ENCODE assay signal across 15 cellular contexts in genomic region chr17:61330174-61331150, GRCh38.
DNase-seq lines count a peak whose midpoint lies in the region; ATAC-seq and TF ChIP-seq lines count a peak whose summit lies in the region.
"Had no signal": no experiment of that assay in that cellular context is flagged by ENCODE, and none has a peak within 500 bp of the region (broad histone marks: within the 10 kb centered on the region; RNA-seq: fewer than 3 reads in every experiment).

No MANE protein-coding gene starts in this region.

- WGBS in upper lobe of left lung, 2 donors = 87 to 90% methylated on average over 8 to 11 of the region's 11 CpGs

- H3K36me3 ChIP-seq in upper lobe of left lung = no peaks in the 10 kb centered on the region
- H3K36me3 ChIP-seq: BLaER1 treated with 17β-estradiol and CSF1 and Interleukin-3, amounts not matched to agents 10 nM and 100 nM; Peyer's patch had no signal

- no peak for DNase-seq in activated naive CD4-positive, alpha-beta T cell treated with anti-CD3 and anti-CD28 coated beads, Interleukin-2, amount 10 ng/mL, durations not matched to agents 7 days and 5 days
- no peak for DNase-seq in activated naive CD4-positive, alpha-beta T cell treated with anti-CD3 and anti-CD28 coated beads, Interleukin-2, amount 50 U/mL, for 72 hours (ENCODE audit: low spot score in 2 of 2)
- DNase-seq in coronary artery (ENCODE audit: low spot score) (no peak), upper lobe of left lung (no peak), SKM-1 (lab: John Stamatoyannopoulos, UW; ENCODE audit: unreplicated experiment) (no peak)
- DNase-seq in activated CD8-positive, alpha-beta memory T cell treated with anti-CD3 and anti-CD28 coated beads for 24 hours = no peak
- DNase-seq: NCI-H2107, NCI-H226, NCI-H748 treated with DMSO at 0.1 percent for 48 hours, Peyer's patch, SHP77 treated with DMSO at 0.1 percent for 48 hours had no signal

- no peaks in the 10 kb centered on the region for H3K36me3 Mint-ChIP-seq in activated naive CD4-positive, alpha-beta T cell treated with anti-CD3 and anti-CD28 coated beads, Interleukin-2, amount 10 ng/mL, durations not matched to agents 7 days and 5 days
- H3K36me3 Mint-ChIP-seq in activated naive CD4-positive, alpha-beta T cell treated with anti-CD3 and anti-CD28 coated beads, Interleukin-2, amount 50 U/mL, for 72 hours = no peaks in the 10 kb centered on the region
- H3K36me3 Mint-ChIP-seq in nephron (ENCODE audit: low read depth) = no peaks in the 10 kb centered on the region

- CTCF ChIA-PET in activated naive CD4-positive, alpha-beta T cell treated with anti-CD3 and anti-CD28 coated beads, Interleukin-2, amount 10 ng/mL, durations not matched to agents 7 days and 5 days (lab: Charles Lee) = no interaction called here

- no peak overlapping the region for H3K4me3 ChIP-seq in coronary artery
- H3K4me3 ChIP-seq in upper lobe of left lung = no peak overlapping the region
- H3K4me3 ChIP-seq: BLaER1 treated with 17β-estradiol and CSF1 and Interleukin-3, amounts not matched to agents 10 nM and 100 nM; Peyer's patch had no signal

- no peaks in the 10 kb centered on the region for H3K9me3 ChIP-seq in upper lobe of left lung
- H3K9me3 ChIP-seq: BLaER1 treated with 17β-estradiol and CSF1 and Interleukin-3, amounts not matched to agents 10 nM and 100 nM; Peyer's patch had no signal

- ATAC-seq in activated naive CD4-positive, alpha-beta T cell treated with anti-CD3 and anti-CD28 coated beads, Interleukin-2, amount 50 U/mL, for 72 hours = no peak
- no peak for ATAC-seq in upper lobe of left lung (ENCODE audit: low FRiP score in 2 of 2)
- no peak for ATAC-seq in HG02973 (IDR thresholded peaks at IDR 0.05; ENCODE audit: unreplicated experiment)
- ATAC-seq: HCT116 had no signal

- H3K4me1 Mint-ChIP-seq in activated naive CD4-positive, alpha-beta T cell treated with anti-CD3 and anti-CD28 coated beads, Interleukin-2, amount 10 ng/mL, durations not matched to agents 7 days and 5 days = no peaks in the 10 kb centered on the region
- peaks cover 43% of the 10 kb centered on the region for H3K4me1 Mint-ChIP-seq in nephron

- peak overlapping the region; percentile 47 to 68 for H3K27ac ChIP-seq in coronary artery
- peak overlapping the region; percentile 66 to 77 (median 72) for H3K27ac ChIP-seq in upper lobe of left lung
- H3K27ac ChIP-seq: BLaER1 treated with 17β-estradiol and CSF1 and Interleukin-3, amounts not matched to agents 10 nM and 100 nM; Peyer's patch had no signal

- no peak for TF ChIP-seq POLR2A in upper lobe of left lung (IDR thresholded peaks at IDR 0.05)

- no peaks in the 10 kb centered on the region for H3K9me3 Mint-ChIP-seq in activated naive CD4-positive, alpha-beta T cell treated with anti-CD3 and anti-CD28 coated beads, Interleukin-2, amount 10 ng/mL, durations not matched to agents 7 days and 5 days
- H3K9me3 Mint-ChIP-seq in activated naive CD4-positive, alpha-beta T cell treated with anti-CD3 and anti-CD28 coated beads, Interleukin-2, amount 50 U/mL, for 72 hours = no peaks in the 10 kb centered on the region
- no peaks in the 10 kb centered on the region for H3K9me3 Mint-ChIP-seq in nephron

- no peak for TF ChIP-seq EP300 in upper lobe of left lung (IDR thresholded peaks at IDR 0.05)

- peak overlapping the region; percentile 4 for H3K27ac Mint-ChIP-seq in activated naive CD4-positive, alpha-beta T cell treated with anti-CD3 and anti-CD28 coated beads, Interleukin-2, amount 10 ng/mL, durations not matched to agents 7 days and 5 days
- no peak overlapping the region for H3K27ac Mint-ChIP-seq in activated naive CD4-positive, alpha-beta T cell treated with anti-CD3 and anti-CD28 coated beads, Interleukin-2, amount 50 U/mL, for 72 hours
- H3K27ac Mint-ChIP-seq in nephron = peak overlapping the region; percentile 38 to 78 (median 74)

- TF ChIP-seq CTCF in coronary artery (IDR thresholded peaks at IDR 0.05) (no peak), nephron (IDR thresholded peaks at IDR 0.05; ENCODE audit: unreplicated experiment in 3 of 3) (no peak), upper lobe of left lung (IDR thresholded peaks at IDR 0.05) (no peak)

- no peaks in the 10 kb centered on the region for H3K27me3 ChIP-seq in upper lobe of left lung
- H3K27me3 ChIP-seq: BLaER1 treated with 17β-estradiol and CSF1 and Interleukin-3, amounts not matched to agents 10 nM and 100 nM; Peyer's patch had no signal

- H3K27me3 Mint-ChIP-seq in activated naive CD4-positive, alpha-beta T cell treated with anti-CD3 and anti-CD28 coated beads, Interleukin-2, amount 10 ng/mL, durations not matched to agents 7 days and 5 days = no peaks in the 10 kb centered on the region
- H3K27me3 Mint-ChIP-seq in nephron (ENCODE audit: low read depth) = peaks cover 13% of the 10 kb centered on the region

- H3K4me3 Mint-ChIP-seq in activated naive CD4-positive, alpha-beta T cell treated with anti-CD3 and anti-CD28 coated beads, Interleukin-2, amount 10 ng/mL, durations not matched to agents 7 days and 5 days = no peak overlapping the region
- H3K4me3 Mint-ChIP-seq in nephron = no peak overlapping the region

- peaks cover 10 to 36% (median 24%) of the 10 kb centered on the region in 4 donors for H3K4me1 ChIP-seq in upper lobe of left lung

Comparison
In these comparisons a context has a peak if more than half of its experiments do, and no peak if none do; other contexts are left out.
1. H3K27ac Mint-ChIP-seq: peak in activated naive CD4-positive, alpha-beta T cell treated with anti-CD3 and anti-CD28 coated beads, Interleukin-2, amount 10 ng/mL, durations not matched to agents 7 days and 5 days (single experiment) and nephron (3 of 3); none in activated naive CD4-positive, alpha-beta T cell treated with anti-CD3 and anti-CD28 coated beads, Interleukin-2, amount 50 U/mL, for 72 hours (0 of 2).